In the genomic region with DNA sequence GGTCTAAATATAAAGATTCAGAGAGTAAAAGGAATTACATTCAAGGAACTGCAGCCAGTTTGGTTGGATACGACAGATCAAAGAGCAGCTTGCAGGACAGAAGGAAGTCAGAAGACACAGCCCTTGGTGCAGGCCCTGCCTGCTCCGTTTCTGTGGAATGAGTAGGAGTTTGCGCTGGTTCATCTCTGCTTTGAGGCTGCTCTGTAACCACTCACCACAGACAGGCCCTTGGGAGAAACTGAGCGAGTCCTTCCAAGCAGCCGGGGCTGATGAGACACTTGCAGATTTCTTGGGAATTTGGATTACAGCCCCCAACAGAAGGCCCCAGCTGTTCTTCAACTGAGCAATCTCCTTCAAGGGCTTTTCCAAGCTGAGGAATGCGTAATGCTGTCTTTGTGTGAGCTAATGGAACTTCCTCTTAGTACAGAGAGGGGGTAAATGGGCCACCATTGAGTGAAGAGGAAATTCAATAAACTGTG, we compare ENCODE assay signal across 9 cellular contexts. TPM values are rescaled to one million over a fixed set of nuclear protein-coding genes. Genes with fewer than 3 reads are reported as not detected.
DNase-seq lines count a peak whose midpoint lies in the region; ATAC-seq and TF ChIP-seq lines count a peak whose summit lies in the region.
"Had no signal": no experiment of that assay in that cellular context is flagged by ENCODE, and none has a peak within 500 bp of the region (broad histone marks: within the 10 kb centered on the region; RNA-seq: fewer than 3 reads in every experiment).

No MANE protein-coding gene starts in this region.

- peak overlapping the region; percentile 61 for H3K4me3 Mint-ChIP-seq in activated naive CD8-positive, alpha-beta T cell treated with anti-CD3 and anti-CD28 coated beads, Interleukin-2, amount 50 U/mL, for 24 hours

- H3K27ac Mint-ChIP-seq in activated naive CD8-positive, alpha-beta T cell treated with anti-CD3 and anti-CD28 coated beads, Interleukin-2, amount 50 U/mL, for 24 hours = peak overlapping the region; percentile 97

- peaks cover 33% of the 10 kb centered on the region for H3K36me3 Mint-ChIP-seq in activated naive CD8-positive, alpha-beta T cell treated with anti-CD3 and anti-CD28 coated beads, Interleukin-2, amount 50 U/mL, for 24 hours (ENCODE audit: low read depth)

- H3K36me3 ChIP-seq in muscle layer of duodenum (ENCODE audit: control insufficient read depth in 1 of 2, insufficient read depth in 2 of 2, low read length in 2 of 2) (no peaks in the 10 kb centered on the region), tibial nerve (peaks cover 0 to 4% (median 0%) of the 10 kb centered on the region in 3 donors)

- H3K27me3 Mint-ChIP-seq in activated naive CD8-positive, alpha-beta T cell treated with anti-CD3 and anti-CD28 coated beads, Interleukin-2, amount 50 U/mL, for 24 hours = no peaks in the 10 kb centered on the region

- peak overlapping the region; percentile 66 for H3K27ac ChIP-seq in muscle layer of duodenum (ENCODE audit: low read length)
- peak overlapping the region in 3 of 4 donors; percentile 35 to 82 (median 64) for H3K27ac ChIP-seq in tibial nerve

- H3K4me1 Mint-ChIP-seq in activated naive CD8-positive, alpha-beta T cell treated with anti-CD3 and anti-CD28 coated beads, Interleukin-2, amount 50 U/mL, for 24 hours = peaks cover 99% of the 10 kb centered on the region

- TF ChIP-seq CTCF in tibial nerve (IDR thresholded peaks at IDR 0.05) = no peak

- H3K9me3 ChIP-seq in muscle layer of duodenum (ENCODE audit: control insufficient read depth in 1 of 2, low read length in 2 of 2) (no peaks in the 10 kb centered on the region), tibial nerve (peaks cover 0 to 7% (median 0%) of the 10 kb centered on the region in 4 donors)

- peak; percentile 77 for ATAC-seq in activated naive CD8-positive, alpha-beta T cell treated with anti-CD3 and anti-CD28 coated beads, Interleukin-2, amount 50 U/mL, for 24 hours
- ATAC-seq in GM21367 (IDR thresholded peaks at IDR 0.05; ENCODE audit: unreplicated experiment) = no peak
- no peak for ATAC-seq in GM18517 (IDR thresholded peaks at IDR 0.05; ENCODE audit: unreplicated experiment)

- H3K27me3 ChIP-seq in muscle layer of duodenum (ENCODE audit: low read depth, low read length) (no peaks in the 10 kb centered on the region), tibial nerve (no peaks in the 10 kb centered on the region)

- no peak for TF ChIP-seq POLR2A in tibial nerve (IDR thresholded peaks at IDR 0.05)

- 35 to 43% methylated on average over 6 of the region's 6 CpGs for WGBS in tibial nerve, 2 donors

- peak; percentile 85 for DNase-seq in activated CD8-positive, alpha-beta memory T cell treated with anti-CD3 and anti-CD28 coated beads for 24 hours
- DNase-seq in activated CD8-positive, alpha-beta memory T cell treated with anti-CD3 and anti-CD28 coated beads, Interleukin-2, amount 50 U/mL, for 4 hours = no peak
- peak; percentile 70 for DNase-seq in activated naive CD8-positive, alpha-beta T cell treated with anti-CD3 and anti-CD28 coated beads, Interleukin-2, amount 50 U/mL, for 24 hours
- no peak for DNase-seq in tibial nerve (ENCODE audit: low spot score in 2 of 2)
- DNase-seq in cerebellar cortex (ENCODE audit: low spot score) = no peak

- H3K4me3 ChIP-seq in muscle layer of duodenum (ENCODE audit: low read depth in 1 of 2, low read length in 2 of 2) = no peak overlapping the region
- no peak overlapping the region for H3K4me3 ChIP-seq in tibial nerve

- H3K9me3 Mint-ChIP-seq in activated naive CD8-positive, alpha-beta T cell treated with anti-CD3 and anti-CD28 coated beads, Interleukin-2, amount 50 U/mL, for 24 hours = peaks cover 10% of the 10 kb centered on the region

- TF ChIP-seq EP300 in tibial nerve (IDR thresholded peaks at IDR 0.05) = no peak

- peaks cover 0 to 6% of the 10 kb centered on the region in 2 donors for H3K4me1 ChIP-seq in muscle layer of duodenum (ENCODE audit: control insufficient read depth in 1 of 2, insufficient read depth in 2 of 2, low read length in 2 of 2)
- H3K4me1 ChIP-seq in tibial nerve = peaks cover 0 to 12% (median 0%) of the 10 kb centered on the region in 4 donors

RNA-seq across cellular contexts. Expression of a gene that starts 16.4 kb away (rescaled TPM):
- total RNA-seq in tibial nerve = 10 to 100 TPM; 16.7 to 42.0 (median 25.9) TPM
- total RNA-seq: lung microvascular endothelial cell had no signal

Comparison
In these comparisons a context has a peak if more than half of its experiments do, and no peak if none do; other contexts are left out.
1. DNase-seq: peak in activated CD8-positive, alpha-beta memory T cell treated with anti-CD3 and anti-CD28 coated beads for 24 hours (single experiment) and activated naive CD8-positive, alpha-beta T cell treated with anti-CD3 and anti-CD28 coated beads, Interleukin-2, amount 50 U/mL, for 24 hours (single experiment); none in activated CD8-positive, alpha-beta memory T cell treated with anti-CD3 and anti-CD28 coated beads, Interleukin-2, amount 50 U/mL, for 4 hours (single experiment), tibial nerve (0 of 2) and cerebellar cortex (single experiment).